24 cellular contexts compared by ENCODE assay signal in the genomic region with DNA sequence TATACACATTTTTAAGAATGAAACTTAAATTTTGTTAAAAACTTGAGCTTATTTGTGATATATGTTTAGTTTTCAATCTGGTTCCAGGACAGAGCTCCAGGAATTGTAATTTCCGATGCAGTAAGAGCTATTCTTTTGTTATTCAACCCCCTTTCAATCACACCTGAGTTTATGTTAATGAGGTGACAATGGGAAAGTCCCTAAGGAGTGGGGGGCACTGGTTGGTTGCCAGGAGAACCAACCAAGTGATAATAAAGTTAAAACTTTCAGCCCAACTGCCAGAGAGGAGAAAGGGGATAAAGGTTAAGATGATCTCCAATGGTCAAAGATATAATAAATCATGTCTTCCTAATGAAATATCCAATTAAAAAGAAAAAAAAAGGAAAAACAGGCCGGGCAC.
"Had no signal": no experiment of that assay in that cellular context is flagged by ENCODE, and none has a peak within 500 bp of the region (broad histone marks: within the 10 kb centered on the region; RNA-seq: fewer than 3 reads in every experiment).

No MANE protein-coding gene starts in this region.

- H3K36me3 ChIP-seq: uterus had no signal

- H3K4me1 Mint-ChIP-seq: brain, neural crest cell had no signal

- H3K4me3 ChIP-seq: dorsolateral prefrontal cortex, mucosa of descending colon, suprapubic skin, transverse colon, uterus had no signal

- DNase-seq: activated B cell treated with CpG ODN at 0.5 μM for 24 hours; activated CD4-positive, alpha-beta T cell treated with anti-CD3 and anti-CD28 coated beads for 4 hours; activated CD8-positive, alpha-beta memory T cell treated with anti-CD3 and anti-CD28 coated beads, Interleukin-2, amount 50 U/mL, for 4 hours; anterior cingulate cortex; caudate nucleus; dorsolateral prefrontal cortex; erythroblast; foreskin melanocyte; glutamatergic neuron; hippocampal formation; mucosa of descending colon; naive B cell; stimulated activated CD4-positive, alpha-beta T cell treated with anti-CD3 and anti-CD28 coated beads, Interleukin-12 subunit alpha, Interleukin-12 subunit beta, amount 100 ng/mL, for 4 hours; stimulated activated CD4-positive, alpha-beta T cell treated with anti-CD3 and anti-CD28 coated beads, Interleukin-1b, Interleukin-23, amount 100 ng/mL, for 48 hours; stimulated activated CD8-positive, alpha-beta memory T cell treated with anti-CD3 and anti-CD28 coated beads, Interleukin-4, amount 100 ng/mL, for 48 hours; stimulated activated naive CD8-positive, alpha-beta T cell treated with anti-CD3 and anti-CD28 coated beads, Interleukin-15, Interleukin-2, amounts not matched to agents 100 U/mL and 50 U/mL, for 24 hours; T-cell; transverse colon; uterus had no signal

- H3K4me1 ChIP-seq: suprapubic skin, transverse colon, uterus had no signal

- H3K9me3 ChIP-seq: mucosa of descending colon, suprapubic skin, transverse colon, uterus had no signal

- H3K27ac Mint-ChIP-seq: activated B cell treated with CpG ODN at 0.5 μM for 24 hours, progenitor cell of endocrine pancreas had no signal

- H3K27ac ChIP-seq: dorsolateral prefrontal cortex, suprapubic skin, transverse colon, uterus had no signal

- H3K9me3 Mint-ChIP-seq: activated B cell treated with CpG ODN at 0.5 μM for 24 hours, brain, memory B cell, naive B cell, neural crest cell, T-cell had no signal

- ATAC-seq: mucosa of descending colon; stimulated activated naive CD8-positive, alpha-beta T cell treated with anti-CD3 and anti-CD28 coated beads, Interleukin-15, Interleukin-2, amounts not matched to agents 100 U/mL and 50 U/mL, for 24 hours; T-cell had no signal

- H3K27me3 Mint-ChIP-seq: activated B cell treated with CpG ODN at 0.5 μM for 24 hours, brain, memory B cell, naive B cell, progenitor cell of endocrine pancreas, T-cell had no signal

- H3K27me3 ChIP-seq: dorsolateral prefrontal cortex, suprapubic skin, transverse colon, uterus had no signal

- H3K4me3 Mint-ChIP-seq: activated B cell treated with CpG ODN at 0.5 μM for 24 hours, brain, memory B cell, neural crest cell, T-cell had no signal
